In genomic region chr10:76114556-76114955, GRCh38 we compare ENCODE assay signal across 17 cellular contexts.
DNase-seq lines count a peak whose midpoint lies in the region; ATAC-seq, FAIRE-seq and TF ChIP-seq lines count a peak whose summit lies in the region.
"Had no signal": no experiment of that assay in that cellular context is flagged by ENCODE, and none has a peak within 500 bp of the region (broad histone marks: within the 10 kb centered on the region; RNA-seq: fewer than 3 reads in every experiment).

No MANE protein-coding gene starts in this region.

- H3K4me3 ChIP-seq in HepG2 (replicated peaks in 1 of 3; ENCODE audit: insufficient read depth in 1 of 3, low read depth in 2 of 3, low read length in 3 of 3) (no peak overlapping the region), right lobe of liver (no peak overlapping the region)
- H3K4me3 ChIP-seq: lung, skin epidermis, vagina had no signal

- BruUV-seq in HepG2 (replicated peaks; lab: Mats Ljungman, UMichigan) = no TSS peak

- POLR2A ChIA-PET in HepG2 (lab: Yijun Ruan, JAX) = interaction anchor here (1.1 to 1.8 kb wide), 3 partner anchors 33 to 36 kb away, joined by 3 to 7 read pairs (median 5); no protein-coding TSS in a partner anchor

- H3K9me3 ChIP-seq in HepG2 (ENCODE audit: low read length) (no peaks in the 10 kb centered on the region), right lobe of liver (no peaks in the 10 kb centered on the region)
- H3K9me3 ChIP-seq: vagina had no signal

- H3K79me2 ChIP-seq in HepG2 (ENCODE audit: insufficient read depth, low read length) = no peaks in the 10 kb centered on the region

- peak overlapping the region; percentile 38 for H3K4me2 ChIP-seq in HepG2 (ENCODE audit: low read depth, low read length)

- TF ChIP-seq CTCF in HepG2 (CRISPR knock-in tag; IDR thresholded peaks at IDR 0.05) (no peak), right lobe of liver (IDR thresholded peaks at IDR 0.05) (no peak), VCaP (conservative IDR thresholded peaks at IDR 0.05) (no peak), mesothelial cell of epicardium (IDR thresholded peaks at IDR 0.05; ENCODE audit: unreplicated experiment) (no peak)

- H3K27me3 Mint-ChIP-seq in mesothelial cell of epicardium (ENCODE audit: low read depth) = peaks cover 20% of the 10 kb centered on the region
- H3K27me3 Mint-ChIP-seq: stimulated activated naive CD8-positive, alpha-beta T cell treated with anti-CD3 and anti-CD28 coated beads, Interleukin-15, Interleukin-2, amounts not matched to agents 100 ng/mL and 50 ng/mL, for 24 hours had no signal

- no peaks in the 10 kb centered on the region for H3K36me3 ChIP-seq in HepG2 (replicated peaks in 1 of 2; ENCODE audit: control insufficient read depth in 1 of 2, insufficient read depth in 2 of 2, low read length in 2 of 2)
- H3K36me3 ChIP-seq in right lobe of liver = no peaks in the 10 kb centered on the region
- H3K36me3 ChIP-seq: vagina had no signal

- H3K4me1 ChIP-seq in HepG2 (ENCODE audit: insufficient read depth, low read length) (peaks cover 37% of the 10 kb centered on the region), right lobe of liver (no peaks in the 10 kb centered on the region)
- H3K4me1 ChIP-seq: vagina had no signal

- TF ChIP-seq RAD21 in HepG2 (CRISPR knock-in tag; IDR thresholded peaks at IDR 0.05) = no peak

- H3K9ac ChIP-seq in HepG2 (ENCODE audit: insufficient read depth, low read depth, low read length) = no peak overlapping the region

- H3K4me1 Mint-ChIP-seq in mesothelial cell of epicardium = peaks cover 51% of the 10 kb centered on the region

- no peaks in the 10 kb centered on the region for H3K9me3 Mint-ChIP-seq in mesothelial cell of epicardium
- H3K9me3 Mint-ChIP-seq: WTC11 had no signal

- H3K36me3 Mint-ChIP-seq in mesothelial cell of epicardium = no peaks in the 10 kb centered on the region
- H3K36me3 Mint-ChIP-seq: brain, WTC11 had no signal

- H3K27ac Mint-ChIP-seq in mesothelial cell of epicardium = peak overlapping the region; percentile 28
- H3K27ac Mint-ChIP-seq: stimulated activated naive CD8-positive, alpha-beta T cell treated with anti-CD3 and anti-CD28 coated beads, Interleukin-15, Interleukin-2, amounts not matched to agents 100 ng/mL and 50 ng/mL, for 24 hours; WTC11 had no signal

- intact Hi-C loops in HepG2 (cut with micrococcal nuclease; ENCODE audit: unreplicated experiment) = no loop called here
- intact Hi-C loops in right lobe of liver (cut with DNase I) = no loop called here

- peak in 1 of 2 experiments; percentile 23; a peak in 1 of 4 replicates for TF ChIP-seq EP300 in HepG2 (IDR thresholded peaks at IDR 0.05; ENCODE audit: low read depth in 2 of 2, low read length in 2 of 2)
- TF ChIP-seq EP300 in HepG2 (CRISPR knock-in tag; IDR thresholded peaks at IDR 0.05; ENCODE audit: borderline replicate concordance) = no peak

- FAIRE-seq in HepG2 (lab: Jason Lieb, UNC) = peak; percentile 57

- H4K20me1 ChIP-seq in HepG2 (ENCODE audit: insufficient read depth, low read length) = no peaks in the 10 kb centered on the region

- CTCF ChIA-PET in HepG2 (lab: Yijun Ruan, JAX; ENCODE audit: low intra/inter-chr PET ratio, low total read pairs) = no interaction called here

- ATAC-seq in HepG2 = peak; percentile 64; the same call in 2 of the 3 replicates
- ATAC-seq in right lobe of liver = no peak
- no peak for ATAC-seq in HG03039 (IDR thresholded peaks at IDR 0.05; ENCODE audit: unreplicated experiment)
- no peak for ATAC-seq in HG03280 (IDR thresholded peaks at IDR 0.05; ENCODE audit: unreplicated experiment)
- ATAC-seq: WTC11 had no signal

- H2AFZ ChIP-seq in HepG2 (ENCODE audit: low read length) = no peak overlapping the region

- DNase-seq in HepG2 (ENCODE audit: low spot score) = peak; percentile 28
- no peak for DNase-seq in right lobe of liver
- no peak for DNase-seq in mesothelial cell of epicardium (ENCODE audit: low spot score in 2 of 2, unreplicated experiment in 2 of 2)
- DNase-seq in hypothalamus (lab: John Stamatoyannopoulos, UW) = no peak
- no peak for DNase-seq in NOMO-1 (lab: John Stamatoyannopoulos, UW; ENCODE audit: unreplicated experiment in 2 of 2)
- DNase-seq: activated effector memory CD4-positive, alpha-beta T cell treated with anti-CD3 and anti-CD28 coated beads, Interleukin-2, amount 50 U/mL, for 16 hours; Calu3; NCI-H1436 had no signal

- in situ Hi-C loops in HepG2 (cut with HindIII; ENCODE audit: extremely low pct_ligation_motif_present, low pct_unique_long_range_greater_than_20kb) = no loop called here

- H3K27me3 ChIP-seq in HepG2 (ENCODE audit: control insufficient read depth in 1 of 2, insufficient read depth in 2 of 2, low read length in 2 of 2) = no peaks in the 10 kb centered on the region
- no peaks in the 10 kb centered on the region for H3K27me3 ChIP-seq in right lobe of liver
- H3K27me3 ChIP-seq: vagina had no signal

- TF ChIP-seq POLR2A in HepG2 (IDR thresholded peaks at IDR 0.05; ENCODE audit: insufficient read depth in 1 of 2, low read depth in 2 of 2, low read length in 2 of 2) = no peak
- no peak for TF ChIP-seq POLR2A in right lobe of liver (IDR thresholded peaks at IDR 0.05)

- WGBS in HepG2 (ENCODE audit: low lambda C conversion rate) = 30% methylated on average over 6 of the region's 8 CpGs
- 87% methylated on average over 6 of the region's 8 CpGs for WGBS in right lobe of liver (ENCODE audit: insufficient coverage, low coverage, low lambda C conversion rate, missing lambda C conversion rate)

- H3K27ac ChIP-seq in HepG2 (ENCODE audit: extremely low read length, insufficient read depth, low read length) = no peak overlapping the region
- no peak overlapping the region for H3K27ac ChIP-seq in right lobe of liver
- H3K27ac ChIP-seq in VCaP = peak overlapping the region; percentile 99
- H3K27ac ChIP-seq: skin epidermis, vagina had no signal

- no peak overlapping the region for H3K4me3 Mint-ChIP-seq in mesothelial cell of epicardium
- H3K4me3 Mint-ChIP-seq: stimulated activated naive CD8-positive, alpha-beta T cell treated with anti-CD3 and anti-CD28 coated beads, Interleukin-15, Interleukin-2, amounts not matched to agents 100 ng/mL and 50 ng/mL, for 24 hours; WTC11 had no signal

TF ChIP-seq in HepG2, 621 proteins besides CTCF, POLR2A, EP300 and RAD21 (continues in another document):
- TF ChIP-seq ZBTB3 (CRISPR knock-in tag; IDR thresholded peaks at IDR 0.05; ENCODE audit: borderline replicate concordance, low read depth) (peak; percentile 71; the same call in 1 of the 2 replicates), ZNF768 (CRISPR knock-in tag; IDR thresholded peaks at IDR 0.05) (no peak), MEIS2 (CRISPR knock-in tag; IDR thresholded peaks at IDR 0.05) (no peak), ARID2 (CRISPR knock-in tag; IDR thresholded peaks at IDR 0.05; ENCODE audit: borderline replicate concordance) (no peak), NFE2L2 (IDR thresholded peaks at IDR 0.05; ENCODE audit: low read length) (no peak), SALL1 (CRISPR knock-in tag; IDR thresholded peaks at IDR 0.05) (peak; percentile 61), PLRG1 (conservative IDR thresholded peaks at IDR 0.05) (no peak), HES4 (CRISPR knock-in tag; IDR thresholded peaks at IDR 0.05; ENCODE audit: borderline replicate concordance) (no peak), ZNF260 (CRISPR knock-in tag; IDR thresholded peaks at IDR 0.05; ENCODE audit: borderline replicate concordance, low read depth) (no peak), NFKBIZ (CRISPR knock-in tag; IDR thresholded peaks at IDR 0.05) (no peak), HNRNPUL1 (IDR thresholded peaks at IDR 0.05; ENCODE audit: low read depth, low read length) (no peak), ZNF263 (CRISPR knock-in tag; IDR thresholded peaks at IDR 0.05) (no peak), SRSF9 (IDR thresholded peaks at IDR 0.05; ENCODE audit: borderline replicate concordance, insufficient read depth, low read depth, low read length, poor library complexity, severe bottlenecking) (no peak), SMARCE1 (IDR thresholded peaks at IDR 0.05; ENCODE audit: borderline replicate concordance) (no peak)
- TF ChIP-seq, protein P1, sequence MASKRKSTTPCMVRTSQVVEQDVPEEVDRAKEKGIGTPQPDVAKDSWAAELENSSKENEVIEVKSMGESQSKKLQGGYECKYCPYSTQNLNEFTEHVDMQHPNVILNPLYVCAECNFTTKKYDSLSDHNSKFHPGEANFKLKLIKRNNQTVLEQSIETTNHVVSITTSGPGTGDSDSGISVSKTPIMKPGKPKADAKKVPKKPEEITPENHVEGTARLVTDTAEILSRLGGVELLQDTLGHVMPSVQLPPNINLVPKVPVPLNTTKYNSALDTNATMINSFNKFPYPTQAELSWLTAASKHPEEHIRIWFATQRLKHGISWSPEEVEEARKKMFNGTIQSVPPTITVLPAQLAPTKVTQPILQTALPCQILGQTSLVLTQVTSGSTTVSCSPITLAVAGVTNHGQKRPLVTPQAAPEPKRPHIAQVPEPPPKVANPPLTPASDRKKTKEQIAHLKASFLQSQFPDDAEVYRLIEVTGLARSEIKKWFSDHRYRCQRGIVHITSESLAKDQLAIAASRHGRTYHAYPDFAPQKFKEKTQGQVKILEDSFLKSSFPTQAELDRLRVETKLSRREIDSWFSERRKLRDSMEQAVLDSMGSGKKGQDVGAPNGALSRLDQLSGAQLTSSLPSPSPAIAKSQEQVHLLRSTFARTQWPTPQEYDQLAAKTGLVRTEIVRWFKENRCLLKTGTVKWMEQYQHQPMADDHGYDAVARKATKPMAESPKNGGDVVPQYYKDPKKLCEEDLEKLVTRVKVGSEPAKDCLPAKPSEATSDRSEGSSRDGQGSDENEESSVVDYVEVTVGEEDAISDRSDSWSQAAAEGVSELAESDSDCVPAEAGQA (IDR thresholded peaks at IDR 0.05; ENCODE audit: low read depth) = no peak
- TF ChIP-seq, protein P1 (CRISPR knock-in tag; IDR thresholded peaks at IDR 0.05; ENCODE audit: borderline replicate concordance) = no peak
